In genomic region chr20:41643504-41643938, GRCh38 we compare ENCODE assay signal across 8 cellular contexts. TPM values are rescaled to one million over a fixed set of nuclear protein-coding genes. Genes with fewer than 3 reads are reported as not detected.
A peak's percentile ranks its signal among the peaks of the same experiment; 100 is the strongest.
DNase-seq lines count a peak whose midpoint lies in the region; ATAC-seq and TF ChIP-seq lines count a peak whose summit lies in the region.

No MANE protein-coding gene starts in this region.

- H3K36me3 ChIP-seq in RWPE2 (ENCODE audit: low read depth) = no peaks in the 10 kb centered on the region

- H3K27me3 ChIP-seq in RWPE2 (ENCODE audit: insufficient read depth, poor library complexity, severe bottlenecking) (no peaks in the 10 kb centered on the region), foreskin keratinocyte (no peaks in the 10 kb centered on the region)

- CTCF ChIA-PET in activated CD4-positive, alpha-beta T cell treated with anti-CD3 and anti-CD28 coated beads for 36 hours (lab: Charles Lee) = interaction anchor here (1.6 kb wide), 1 partner anchor 20 kb away, joined by 4 read pairs; no protein-coding TSS in a partner anchor
- CTCF ChIA-PET in activated naive CD4-positive, alpha-beta T cell treated with anti-CD3 and anti-CD28 coated beads for 36 hours (lab: Charles Lee) = interaction anchor here (0.6 kb wide), 1 partner anchor 32 kb away, joined by 3 read pairs; no protein-coding TSS in a partner anchor

- DNase-seq in activated CD4-positive, alpha-beta T cell treated with anti-CD3 and anti-CD28 coated beads for 36 hours = no peak
- no peak for DNase-seq in activated CD4-positive, alpha-beta T cell treated with anti-CD3 and anti-CD28 coated beads for 48 hours
- no peak for DNase-seq in RWPE2 (ENCODE audit: low spot score)
- peak; percentile 30 to 65 for DNase-seq in foreskin keratinocyte
- DNase-seq in ureter (ENCODE audit: low spot score) = peak; percentile 64
- DNase-seq in activated naive CD4-positive, alpha-beta T cell treated with anti-CD3 and anti-CD28 coated beads for 36 hours = no peak

- H3K27ac Mint-ChIP-seq in activated CD4-positive, alpha-beta T cell treated with anti-CD3 and anti-CD28 coated beads for 36 hours = peak overlapping the region; percentile 10
- H3K27ac Mint-ChIP-seq in activated naive CD4-positive, alpha-beta T cell treated with anti-CD3 and anti-CD28 coated beads for 36 hours = no peak overlapping the region

- H3K9me3 ChIP-seq in RWPE2 (ENCODE audit: severe bottlenecking) = no peaks in the 10 kb centered on the region

- TF ChIP-seq CTCF in RWPE2 (IDR thresholded peaks at IDR 0.05; ENCODE audit: poor library complexity, severe bottlenecking) (no peak), foreskin keratinocyte (conservative IDR thresholded peaks at IDR 0.05) (no peak)

- H3K4me3 ChIP-seq in RWPE2 (ENCODE audit: severe bottlenecking) = no peak overlapping the region

- no peaks in the 10 kb centered on the region for H3K4me1 Mint-ChIP-seq in activated CD4-positive, alpha-beta T cell treated with anti-CD3 and anti-CD28 coated beads for 36 hours
- H3K4me1 Mint-ChIP-seq in activated naive CD4-positive, alpha-beta T cell treated with anti-CD3 and anti-CD28 coated beads for 36 hours (ENCODE audit: low read depth) = no peaks in the 10 kb centered on the region

- POLR2A ChIA-PET in activated CD4-positive, alpha-beta T cell treated with anti-CD3 and anti-CD28 coated beads for 36 hours (lab: Charles Lee) = no interaction called here

- H3K9me3 Mint-ChIP-seq in activated CD4-positive, alpha-beta T cell treated with anti-CD3 and anti-CD28 coated beads for 36 hours (ENCODE audit: low read depth) = no peaks in the 10 kb centered on the region
- H3K9me3 Mint-ChIP-seq in activated naive CD4-positive, alpha-beta T cell treated with anti-CD3 and anti-CD28 coated beads for 36 hours = no peaks in the 10 kb centered on the region

- peaks cover 22% of the 10 kb centered on the region for H3K27me3 Mint-ChIP-seq in activated CD4-positive, alpha-beta T cell treated with anti-CD3 and anti-CD28 coated beads for 36 hours
- H3K27me3 Mint-ChIP-seq in activated naive CD4-positive, alpha-beta T cell treated with anti-CD3 and anti-CD28 coated beads for 36 hours (ENCODE audit: low read depth) = peaks cover 2% of the 10 kb centered on the region

- no peak overlapping the region for H3K27ac ChIP-seq in RWPE2 (ENCODE audit: poor library complexity, severe bottlenecking)
- no peak overlapping the region for H3K27ac ChIP-seq in foreskin keratinocyte

- H3K36me3 Mint-ChIP-seq in activated CD4-positive, alpha-beta T cell treated with anti-CD3 and anti-CD28 coated beads for 36 hours (ENCODE audit: low read depth) = no peaks in the 10 kb centered on the region
- no peaks in the 10 kb centered on the region for H3K36me3 Mint-ChIP-seq in activated naive CD4-positive, alpha-beta T cell treated with anti-CD3 and anti-CD28 coated beads for 36 hours (ENCODE audit: low read depth)

- no peak for ATAC-seq in activated CD4-positive, alpha-beta T cell treated with anti-CD3 and anti-CD28 coated beads for 36 hours
- peak; percentile 59 for ATAC-seq in RWPE2 (ENCODE audit: low read depth)
- ATAC-seq in foreskin keratinocyte = peak; percentile 79
- ATAC-seq in HG02884 (IDR thresholded peaks at IDR 0.05; ENCODE audit: unreplicated experiment) = no peak
- no peak for ATAC-seq in HG03442 (IDR thresholded peaks at IDR 0.05; ENCODE audit: unreplicated experiment)

- no peak overlapping the region for H3K4me3 Mint-ChIP-seq in activated CD4-positive, alpha-beta T cell treated with anti-CD3 and anti-CD28 coated beads for 36 hours
- H3K4me3 Mint-ChIP-seq in activated naive CD4-positive, alpha-beta T cell treated with anti-CD3 and anti-CD28 coated beads for 36 hours = no peak overlapping the region

- intact Hi-C loops in activated CD4-positive, alpha-beta T cell treated with anti-CD3 and anti-CD28 coated beads for 36 hours (cut with DNase I, micrococcal nuclease) = no loop called here
- intact Hi-C loops in activated naive CD4-positive, alpha-beta T cell treated with anti-CD3 and anti-CD28 coated beads for 36 hours (cut with micrococcal nuclease) = no loop called here

- H3K4me1 ChIP-seq in RWPE2 (ENCODE audit: insufficient read depth, poor library complexity, severe bottlenecking) (peaks cover 15% of the 10 kb centered on the region), foreskin keratinocyte (peaks cover 14% of the 10 kb centered on the region)

RNA-seq across cellular contexts. Expression of gene CHD6, which starts 25.3 kb away (rescaled TPM):
- 10 to 100 TPM; 30.2 to 34.0 TPM for total RNA-seq in activated CD4-positive, alpha-beta T cell treated with anti-CD3 and anti-CD28 coated beads for 36 hours
- total RNA-seq in foreskin keratinocyte (13.3 and 15.1 TPM in 2 replicates), ureter (112 TPM)
- 2.1 TPM in 2 replicates for polyA plus RNA-seq in foreskin keratinocyte
- total RNA-seq in activated naive CD4-positive, alpha-beta T cell treated with anti-CD3 and anti-CD28 coated beads for 36 hours = 10 to 100 TPM; 30.1 to 31.8 TPM

Comparison
In these comparisons a context has a peak if more than half of its experiments do, and no peak if none do; other contexts are left out.
1. ATAC-seq: peak in RWPE2 (single experiment) and foreskin keratinocyte (single experiment); none in activated CD4-positive, alpha-beta T cell treated with anti-CD3 and anti-CD28 coated beads for 36 hours (single experiment), HG02884 (single experiment) and HG03442 (single experiment).
2. DNase-seq: peak in foreskin keratinocyte (2 of 2) and ureter (single experiment); none in activated CD4-positive, alpha-beta T cell treated with anti-CD3 and anti-CD28 coated beads for 36 hours (single experiment), activated CD4-positive, alpha-beta T cell treated with anti-CD3 and anti-CD28 coated beads for 48 hours (single experiment), RWPE2 (single experiment) and activated naive CD4-positive, alpha-beta T cell treated with anti-CD3 and anti-CD28 coated beads for 36 hours (single experiment).